Comparison of ENCODE assay signal across 8 cellular contexts in genomic region chr2:86623549-86624547, GRCh38. TPM values are rescaled to one million over a fixed set of nuclear protein-coding genes. Genes with fewer than 3 reads are reported as not detected.
A peak's percentile ranks its signal among the peaks of the same experiment; 100 is the strongest.
DNase-seq lines count a peak whose midpoint lies in the region; ATAC-seq and TF ChIP-seq lines count a peak whose summit lies in the region.

A gene with protein sequence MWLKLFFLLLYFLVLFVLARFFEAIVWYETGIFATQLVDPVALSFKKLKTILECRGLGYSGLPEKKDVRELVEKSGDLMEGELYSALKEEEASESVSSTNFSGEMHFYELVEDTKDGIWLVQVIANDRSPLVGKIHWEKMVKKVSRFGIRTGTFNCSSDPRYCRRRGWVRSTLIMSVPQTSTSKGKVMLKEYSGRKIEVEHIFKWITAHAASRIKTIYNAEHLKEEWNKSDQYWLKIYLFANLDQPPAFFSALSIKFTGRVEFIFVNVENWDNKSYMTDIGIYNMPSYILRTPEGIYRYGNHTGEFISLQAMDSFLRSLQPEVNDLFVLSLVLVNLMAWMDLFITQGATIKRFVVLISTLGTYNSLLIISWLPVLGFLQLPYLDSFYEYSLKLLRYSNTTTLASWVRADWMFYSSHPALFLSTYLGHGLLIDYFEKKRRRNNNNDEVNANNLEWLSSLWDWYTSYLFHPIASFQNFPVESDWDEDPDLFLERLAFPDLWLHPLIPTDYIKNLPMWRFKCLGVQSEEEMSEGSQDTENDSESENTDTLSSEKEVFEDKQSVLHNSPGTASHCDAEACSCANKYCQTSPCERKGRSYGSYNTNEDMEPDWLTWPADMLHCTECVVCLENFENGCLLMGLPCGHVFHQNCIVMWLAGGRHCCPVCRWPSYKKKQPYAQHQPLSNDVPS (minus strand): TSS chr2:86623865. CDS start chr2:86622886, 979 bp downstream.

- peak within 1 kb of the TSS; percentile 94 to 100 for H3K27ac ChIP-seq in ascending aorta
- peak within 1 kb of the TSS; percentile 97 for H3K27ac ChIP-seq in right cardiac atrium (ENCODE audit: low read length)
- H3K27ac ChIP-seq in uterus: peak within 1 kb of the TSS; percentile 98 to 99

- peaks cover 14% of the 10 kb centered on the region for H3K36me3 Mint-ChIP-seq in T-helper 2 cell treated with Interferon-gamma antibody and Interleukin-4, amounts not matched to agents 5 μg/mL and 100 μg/mL, for 36 hours (ENCODE audit: low read depth)

- peak within 1 kb of the TSS; percentile 94 for H3K4me3 Mint-ChIP-seq in T-helper 2 cell treated with Interferon-gamma antibody and Interleukin-4, amounts not matched to agents 5 μg/mL and 100 μg/mL, for 36 hours

- DNase-seq in NCI-H1930 (lab: John Stamatoyannopoulos, UW): peak; percentile 88 to 90
- peak; percentile 94 for DNase-seq in T-helper 2 cell treated with Interferon-gamma antibody and Interleukin-4, amounts not matched to agents 5 μg/mL and 100 μg/mL, for 36 hours (ENCODE audit: low spot score)
- peak; percentile 83 to 98 for DNase-seq in ascending aorta (ENCODE audit: low spot score in 2 of 2)
- peak; percentile 97 to 99 (median 99) for DNase-seq in right cardiac atrium
- peak; percentile 96 for DNase-seq in putamen (ENCODE audit: low spot score)
- DNase-seq in uterus: peak; percentile 96 to 97

- ATAC-seq in GM18498 (IDR thresholded peaks at IDR 0.05; ENCODE audit: unreplicated experiment) (peak; percentile 84), HG02884 (IDR thresholded peaks at IDR 0.05; ENCODE audit: unreplicated experiment) (peak; percentile 81), right cardiac atrium (peak; percentile 98)

- no peaks in the 10 kb centered on the region for H3K9me3 Mint-ChIP-seq in T-helper 2 cell treated with Interferon-gamma antibody and Interleukin-4, amounts not matched to agents 5 μg/mL and 100 μg/mL, for 36 hours

- peaks cover 22% of the 10 kb centered on the region for H3K27me3 Mint-ChIP-seq in T-helper 2 cell treated with Interferon-gamma antibody and Interleukin-4, amounts not matched to agents 5 μg/mL and 100 μg/mL, for 36 hours (ENCODE audit: low read depth)

- peak within 1 kb of the TSS; percentile 99 for H3K27ac Mint-ChIP-seq in T-helper 2 cell treated with Interferon-gamma antibody and Interleukin-4, amounts not matched to agents 5 μg/mL and 100 μg/mL, for 36 hours

- WGBS in right cardiac atrium: 7% methylated on average over 74 of the region's 74 CpGs

- peaks cover 3 to 14% of the 10 kb centered on the region in 2 donors for H3K4me1 ChIP-seq in ascending aorta
- no peaks in the 10 kb centered on the region for H3K4me1 ChIP-seq in right cardiac atrium (ENCODE audit: control insufficient read depth, insufficient read depth, low read length)
- peaks cover 0 to 8% of the 10 kb centered on the region in 2 donors for H3K4me1 ChIP-seq in uterus

- H3K4me1 Mint-ChIP-seq in T-helper 2 cell treated with Interferon-gamma antibody and Interleukin-4, amounts not matched to agents 5 μg/mL and 100 μg/mL, for 36 hours (ENCODE audit: low read depth): peaks cover 22% of the 10 kb centered on the region

- intact Hi-C loops in ascending aorta (cut with DNase I) (loop anchor here (1.0 to 10.0 kb wide), 7 partner anchors 62 to 1652 kb away; partner anchors contain the start of genes KCMF1 and KDM3A), right cardiac atrium (cut with DNase I) (loop anchor here in 2 of 4 donors (5.0 to 10.0 kb wide), 3 partner anchors 59 to 81 kb away; partner anchors contain the start of gene CHMP3 (in 2 of the 2)), uterus (cut with DNase I; ENCODE audit: low total_unique reads) (loop anchor here (10.0 kb wide), 2 partner anchors 81 to 179 kb away; partner anchors contain the start of gene KDM3A)

- TF ChIP-seq CTCF in ascending aorta (IDR thresholded peaks at IDR 0.05) (no peak), uterus (IDR thresholded peaks at IDR 0.05) (peak in 1 of 4 experiments; percentile 24)

- H3K9me3 ChIP-seq in ascending aorta (no peaks in the 10 kb centered on the region), right cardiac atrium (ENCODE audit: control insufficient read depth, low read length) (no peaks in the 10 kb centered on the region), uterus (no peaks in the 10 kb centered on the region)

- H3K27me3 ChIP-seq in ascending aorta (no peaks in the 10 kb centered on the region), right cardiac atrium (ENCODE audit: control insufficient read depth, insufficient read depth) (no peaks in the 10 kb centered on the region), uterus (no peaks in the 10 kb centered on the region)

- H3K4me3 ChIP-seq in ascending aorta (peak within 1 kb of the TSS; percentile 85 to 94), right cardiac atrium (ENCODE audit: low read length) (peak within 1 kb of the TSS; percentile 82), uterus (peak within 1 kb of the TSS; percentile 75 to 90)

- TF ChIP-seq POLR2A in uterus (IDR thresholded peaks at IDR 0.05): peak; percentile 100

- peaks cover 4 to 8% of the 10 kb centered on the region in 2 donors for H3K36me3 ChIP-seq in ascending aorta
- no peaks in the 10 kb centered on the region for H3K36me3 ChIP-seq in uterus

RNA-seq across cellular contexts. Expression of the gene that starts here (rescaled TPM):
- 20.5 TPM for total RNA-seq in ascending aorta
- 10 to 100 TPM; 37.1 to 46.2 (median 43.5) TPM for total RNA-seq in right cardiac atrium
- polyA plus RNA-seq in right cardiac atrium: 39.3 TPM
- 10 to 100 TPM; 33.2 to 55.5 (median 51.8) TPM for total RNA-seq in uterus

Comparison
In these comparisons a context has a peak if more than half of its experiments do, and no peak if none do; other contexts are left out.
1. Peak in every context shown above with its lines: DNase-seq, ATAC-seq, H3K4me3 ChIP-seq and H3K27ac ChIP-seq.